28 cellular contexts compared by ENCODE assay signal in the genomic region with DNA sequence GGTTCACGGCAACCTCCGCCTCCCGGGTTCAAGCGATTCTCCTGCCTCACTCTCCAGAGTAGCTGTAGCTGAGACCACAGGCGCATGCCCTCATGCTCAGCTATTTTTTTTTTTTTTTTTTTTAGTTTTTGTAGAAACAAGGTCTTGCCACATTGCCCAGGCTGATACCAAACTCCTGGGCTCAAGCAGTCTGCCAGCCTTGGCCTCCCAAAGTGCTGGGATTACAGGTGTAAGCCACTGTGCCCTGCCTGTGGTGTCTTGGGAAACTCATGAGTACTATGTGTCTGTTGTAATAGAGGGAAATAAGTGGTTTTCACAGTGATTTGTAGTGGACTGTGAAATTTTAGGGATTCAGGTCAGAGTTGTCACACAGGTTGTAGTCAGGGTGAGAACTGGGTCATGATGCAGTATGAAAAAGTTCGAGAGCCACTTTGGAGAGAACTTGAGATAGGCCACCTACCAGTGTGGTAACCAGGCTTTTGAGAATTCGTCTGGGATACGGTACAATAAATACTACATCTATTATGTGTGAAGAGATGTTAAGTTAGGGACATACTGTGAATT. TPM values are rescaled to one million over a fixed set of nuclear protein-coding genes. Genes with fewer than 3 reads are reported as not detected.
DNase-seq lines count a peak whose midpoint lies in the region; ATAC-seq and TF ChIP-seq lines count a peak whose summit lies in the region.
"Had no signal": no experiment of that assay in that cellular context is flagged by ENCODE, and none has a peak within 500 bp of the region (broad histone marks: within the 10 kb centered on the region; RNA-seq: fewer than 3 reads in every experiment).

No MANE protein-coding gene starts in this region.

- no peak overlapping the region for H3K4ac ChIP-seq in H9 (ENCODE audit: low read depth, low read length)

- no peak overlapping the region for H3K4me2 ChIP-seq in H9 (ENCODE audit: insufficient read depth, insufficient read length, low read length)
- H3K4me2 ChIP-seq: BLaER1 treated with 17β-estradiol and CSF1 and Interleukin-3, amounts not matched to agents 10 nM and 100 nM; PC-9 had no signal

- TF ChIP-seq POLR2A in breast epithelium (IDR thresholded peaks at IDR 0.05) (no peak), erythroblast (IDR thresholded peaks at IDR 0.05; ENCODE audit: low read length) (no peak)

- DNase-seq in MCF 10A (ENCODE audit: unreplicated experiment) (no peak), breast epithelium (ENCODE audit: low spot score in 2 of 2) (no peak), H9 (no peak), NCI-H446 treated with DMSO at 0.1 percent for 48 hours (lab: John Stamatoyannopoulos, UW) (no peak), erythroblast (lab: John Stamatoyannopoulos, UW) (no peak)
- no peak for DNase-seq in effector memory CD8-positive, alpha-beta T cell
- DNase-seq in stimulated activated effector memory CD8-positive, alpha-beta T cell treated with anti-CD3 and anti-CD28 coated beads, Interleukin-12 subunit alpha, Interleukin-12 subunit beta, amount 100 ng/mL, for 72 hours (ENCODE audit: low spot score in 2 of 2): no peak
- DNase-seq in stimulated activated CD4-positive, alpha-beta T cell treated with anti-CD3 and anti-CD28 coated beads, Interleukin-4, amount 100 ng/mL, for 24 hours: no peak
- DNase-seq: colonic mucosa; DMS79; effector memory CD4-positive, alpha-beta T cell; glutamatergic neuron; Kasumi-1; left ventricle myocardium inferior; midbrain; naive B cell; NCI-H1417 treated with DMSO at 0.1 percent for 48 hours; NCI-H226; NCI-H69; PC-9; stimulated activated CD4-positive, alpha-beta T cell treated with anti-CD3 and anti-CD28 coated beads, Interleukin-4, amount 100 ng/mL, for 4 hours; T-helper 1 cell had no signal

- no peaks in the 10 kb centered on the region for H3K9me3 ChIP-seq in breast epithelium
- H3K9me3 ChIP-seq in H9 (ENCODE audit: control insufficient read depth, low read depth, low read length): no peaks in the 10 kb centered on the region
- H3K9me3 ChIP-seq: ascending aorta; BLaER1 treated with 17β-estradiol and CSF1 and Interleukin-3, amounts not matched to agents 10 nM and 100 nM; colonic mucosa; left ventricle myocardium inferior; suprapubic skin had no signal

- H2BK15ac ChIP-seq in H9 (ENCODE audit: low read depth, low read length): no peak overlapping the region

- no peak overlapping the region for H2BK12ac ChIP-seq in H9 (ENCODE audit: insufficient read length, low read depth, low read length)

- POLR2A ChIA-PET in MCF 10A (lab: Yijun Ruan, JAX): no interaction called here

- no peak overlapping the region for H2BK120ac ChIP-seq in H9 (ENCODE audit: low read depth, low read length, poor library complexity, severe bottlenecking)

- H3K79me2 ChIP-seq in H9 (ENCODE audit: insufficient read depth, low read length): no peaks in the 10 kb centered on the region

- no peaks in the 10 kb centered on the region for H4K20me1 ChIP-seq in H9 (ENCODE audit: control insufficient read depth, insufficient read depth, insufficient read length)

- intact Hi-C loops in MCF 10A (cut with micrococcal nuclease): no loop called here
- intact Hi-C loops in breast epithelium (cut with DNase I; ENCODE audit: low total_unique reads): loop anchor here (10.0 kb wide), 1 partner anchor 710 kb away; no protein-coding TSS in a partner anchor

- H2BK20ac ChIP-seq in H9 (ENCODE audit: low read depth, low read length, poor library complexity, severe bottlenecking): no peak overlapping the region

- H3K36me3 Mint-ChIP-seq in MCF 10A (ENCODE audit: insufficient read depth, unreplicated experiment): peaks cover 83% of the 10 kb centered on the region
- H3K36me3 Mint-ChIP-seq in H9 (ENCODE audit: insufficient read depth in 1 of 3, low read depth in 3 of 3): peaks cover 27 to 73% (median 61%) of the 10 kb centered on the region in 3 experiments; a peak in 6 of 7 replicates
- peaks cover 64% of the 10 kb centered on the region for H3K36me3 Mint-ChIP-seq in effector memory CD8-positive, alpha-beta T cell (ENCODE audit: insufficient read depth)
- H3K36me3 Mint-ChIP-seq in stimulated activated effector memory CD8-positive, alpha-beta T cell treated with anti-CD3 and anti-CD28 coated beads, Interleukin-12 subunit alpha, Interleukin-12 subunit beta, amount 100 ng/mL, for 72 hours: peaks cover 86% of the 10 kb centered on the region

- H2AFZ ChIP-seq in H9 (ENCODE audit: low read length): no peak overlapping the region
- H2AFZ ChIP-seq: PC-9 had no signal

- H3K4me1 ChIP-seq in breast epithelium (no peaks in the 10 kb centered on the region), H9 (ENCODE audit: insufficient read depth, low read length) (no peaks in the 10 kb centered on the region)
- H3K4me1 ChIP-seq: ascending aorta, colonic mucosa, left ventricle myocardium inferior, suprapubic skin had no signal

- no peak overlapping the region for H3K9ac ChIP-seq in H9 (ENCODE audit: extremely low read depth, insufficient read length, low read length)
- H3K9ac ChIP-seq: BLaER1 treated with 17β-estradiol and CSF1 and Interleukin-3, amounts not matched to agents 10 nM and 100 nM had no signal

- no peaks in the 10 kb centered on the region for H3K23me2 ChIP-seq in H9 (ENCODE audit: insufficient read length, low read depth, low read length, poor library complexity, severe bottlenecking)

- no peak overlapping the region for H2AK5ac ChIP-seq in H9 (ENCODE audit: insufficient read length, low read length)

- no peak overlapping the region for H3K14ac ChIP-seq in H9 (ENCODE audit: insufficient read depth, low read length)

- no peak overlapping the region for H4K5ac ChIP-seq in H9 (ENCODE audit: insufficient read length, low read depth, low read length)

- H3K23ac ChIP-seq in H9 (ENCODE audit: insufficient read length, low read depth, low read length): no peak overlapping the region

- no peaks in the 10 kb centered on the region for H3K27me3 Mint-ChIP-seq in MCF 10A (ENCODE audit: insufficient read depth, unreplicated experiment)
- no peaks in the 10 kb centered on the region for H3K27me3 Mint-ChIP-seq in H9 (ENCODE audit: low read depth)
- H3K27me3 Mint-ChIP-seq in effector memory CD8-positive, alpha-beta T cell: no peaks in the 10 kb centered on the region
- H3K27me3 Mint-ChIP-seq: naive B cell; stimulated activated memory B cell treated with anti-CD40 and anti-IgM and Interleukin-4, amounts not matched to agents 10 μg/mL and 1 μg/mL and 100 μg/mL, for 72 hours had no signal

- WGBS in H9 (ENCODE audit: extremely low coverage, insufficient read length, low lambda C conversion rate): no CpG with 5 or more reads among the region's 8 CpGs

- H3K4me3 Mint-ChIP-seq in MCF 10A (ENCODE audit: unreplicated experiment) (no peak overlapping the region), H9 (no peak overlapping the region; a peak in 1 of 5 replicates)
- H3K4me3 Mint-ChIP-seq in effector memory CD8-positive, alpha-beta T cell: no peak overlapping the region
- no peak overlapping the region for H3K4me3 Mint-ChIP-seq in stimulated activated effector memory CD8-positive, alpha-beta T cell treated with anti-CD3 and anti-CD28 coated beads, Interleukin-12 subunit alpha, Interleukin-12 subunit beta, amount 100 ng/mL, for 72 hours
- H3K4me3 Mint-ChIP-seq: naive B cell; stimulated activated memory B cell treated with anti-CD40 and anti-IgM and Interleukin-4, amounts not matched to agents 10 μg/mL and 1 μg/mL and 100 μg/mL, for 72 hours had no signal

- no peaks in the 10 kb centered on the region for H3K36me3 ChIP-seq in breast epithelium

- H3K79me1 ChIP-seq in H9 (ENCODE audit: insufficient read depth, low read depth, low read length, poor library complexity, severe bottlenecking): no peaks in the 10 kb centered on the region

- H3K4me1 Mint-ChIP-seq in MCF 10A (ENCODE audit: insufficient read depth, unreplicated experiment) (no peaks in the 10 kb centered on the region), H9 (peaks cover 10 to 14% of the 10 kb centered on the region in 2 experiments)
- peaks cover 2 to 16% of the 10 kb centered on the region in 2 donors for H3K4me1 Mint-ChIP-seq in effector memory CD8-positive, alpha-beta T cell (ENCODE audit: low read depth in 2 of 2)
- H3K4me1 Mint-ChIP-seq in stimulated activated effector memory CD8-positive, alpha-beta T cell treated with anti-CD3 and anti-CD28 coated beads, Interleukin-12 subunit alpha, Interleukin-12 subunit beta, amount 100 ng/mL, for 72 hours: peaks cover 17% of the 10 kb centered on the region

- H4K91ac ChIP-seq in H9 (ENCODE audit: insufficient read length, low read depth, low read length): no peak overlapping the region

- no peak overlapping the region for H3K4me3 ChIP-seq in breast epithelium
- H3K4me3 ChIP-seq: ascending aorta; BLaER1 treated with 17β-estradiol and CSF1 and Interleukin-3, amounts not matched to agents 10 nM and 100 nM; colonic mucosa; left ventricle myocardium inferior; PC-9; SK-N-MC; suprapubic skin had no signal

- CTCF ChIA-PET in MCF 10A (lab: Yijun Ruan, JAX): interaction anchor here (0.6 kb wide), 2 partner anchors 13 to 15 kb away, joined by 4 read pairs; no protein-coding TSS in a partner anchor

- no TSS peak for BruUV-seq in MCF 10A (replicated peaks; lab: Mats Ljungman, UMichigan)

- H3T11ph ChIP-seq in H9 (ENCODE audit: low read length): no peak overlapping the region

- H3K27ac Mint-ChIP-seq in MCF 10A (ENCODE audit: low read depth, unreplicated experiment): peak overlapping the region; percentile 50
- peak overlapping the region in 2 of 3 experiments; percentile 7 to 69; a peak in 6 of 7 replicates for H3K27ac Mint-ChIP-seq in H9
- H3K27ac Mint-ChIP-seq in effector memory CD8-positive, alpha-beta T cell: peak overlapping the region; percentile 19 to 75
- peak overlapping the region; percentile 82 for H3K27ac Mint-ChIP-seq in stimulated activated effector memory CD8-positive, alpha-beta T cell treated with anti-CD3 and anti-CD28 coated beads, Interleukin-12 subunit alpha, Interleukin-12 subunit beta, amount 100 ng/mL, for 72 hours
- H3K27ac Mint-ChIP-seq: activated naive CD4-positive, alpha-beta T cell treated with anti-CD3 and anti-CD28 coated beads, Interleukin-2, amount 50 U/mL, for 72 hours; stimulated activated memory B cell treated with anti-CD40 and anti-IgM and Interleukin-4, amounts not matched to agents 10 μg/mL and 1 μg/mL and 100 μg/mL, for 72 hours had no signal

- no peak overlapping the region for H3K56ac ChIP-seq in H9 (ENCODE audit: insufficient read length, low read depth, low read length)

- H3K9me3 Mint-ChIP-seq in MCF 10A (ENCODE audit: unreplicated experiment) (no peaks in the 10 kb centered on the region), H9 (no peaks in the 10 kb centered on the region)
- H3K9me3 Mint-ChIP-seq in effector memory CD8-positive, alpha-beta T cell: no peaks in the 10 kb centered on the region
- H3K9me3 Mint-ChIP-seq in stimulated activated effector memory CD8-positive, alpha-beta T cell treated with anti-CD3 and anti-CD28 coated beads, Interleukin-12 subunit alpha, Interleukin-12 subunit beta, amount 100 ng/mL, for 72 hours: no peaks in the 10 kb centered on the region
- H3K9me3 Mint-ChIP-seq: activated naive CD4-positive, alpha-beta T cell treated with anti-CD3 and anti-CD28 coated beads, Interleukin-2, amount 50 U/mL, for 72 hours; stimulated activated memory B cell treated with anti-CD40 and anti-IgM and Interleukin-4, amounts not matched to agents 10 μg/mL and 1 μg/mL and 100 μg/mL, for 72 hours had no signal

- H2BK5ac ChIP-seq in H9 (ENCODE audit: insufficient read length, low read length): no peak overlapping the region

- H4K8ac ChIP-seq in H9 (replicated peaks; ENCODE audit: insufficient read length, low read depth, low read length): no peak overlapping the region

- ATAC-seq in effector memory CD8-positive, alpha-beta T cell (replicated peaks): no peak
- no peak for ATAC-seq in stimulated activated effector memory CD8-positive, alpha-beta T cell treated with anti-CD3 and anti-CD28 coated beads, Interleukin-12 subunit alpha, Interleukin-12 subunit beta, amount 100 ng/mL, for 72 hours
- ATAC-seq: activated naive CD4-positive, alpha-beta T cell treated with anti-CD3 and anti-CD28 coated beads, Interleukin-2, amount 50 U/mL, for 72 hours; stimulated activated memory B cell treated with anti-CD40 and anti-IgM and Interleukin-4, amounts not matched to agents 10 μg/mL and 1 μg/mL and 100 μg/mL, for 72 hours had no signal

- H3K27ac ChIP-seq in breast epithelium: no peak overlapping the region
- no peak overlapping the region for H3K27ac ChIP-seq in H9 (ENCODE audit: insufficient read length, low read depth, low read length)
- H3K27ac ChIP-seq: ascending aorta; BLaER1 treated with 17β-estradiol and CSF1 and Interleukin-3, amounts not matched to agents 10 nM and 100 nM; colonic mucosa; left ventricle myocardium inferior; PC-9; SK-N-MC; suprapubic skin had no signal

- H3K27me3 ChIP-seq in breast epithelium: no peaks in the 10 kb centered on the region
- H3K27me3 ChIP-seq in H9 (ENCODE audit: insufficient read depth, low read length): no peaks in the 10 kb centered on the region
- H3K27me3 ChIP-seq: ascending aorta; BLaER1 treated with 17β-estradiol and CSF1 and Interleukin-3, amounts not matched to agents 10 nM and 100 nM; colonic mucosa; suprapubic skin had no signal

- TF ChIP-seq CTCF in MCF 10A (IDR thresholded peaks at IDR 0.05; ENCODE audit: unreplicated experiment) (no peak), breast epithelium (IDR thresholded peaks at IDR 0.05) (no peak), H9 (conservative IDR thresholded peaks at IDR 0.05) (no peak)

- H3K18ac ChIP-seq in H9 (ENCODE audit: insufficient read length, low read depth, low read length): no peak overlapping the region

RNA-seq across cellular contexts. Expression of a gene that starts 30.4 kb away (rescaled TPM):
- total RNA-seq in MCF 10A (2022) (17.9 and 23.2 TPM in 2 replicates), breast epithelium (10 to 100 TPM; 21.0 to 43.3 (median 35.5) TPM), H9 (2021) (76.7 and 83.8 TPM in 2 replicates)
